Comparison of ENCODE assay signal across 18 cellular contexts in the genomic region with DNA sequence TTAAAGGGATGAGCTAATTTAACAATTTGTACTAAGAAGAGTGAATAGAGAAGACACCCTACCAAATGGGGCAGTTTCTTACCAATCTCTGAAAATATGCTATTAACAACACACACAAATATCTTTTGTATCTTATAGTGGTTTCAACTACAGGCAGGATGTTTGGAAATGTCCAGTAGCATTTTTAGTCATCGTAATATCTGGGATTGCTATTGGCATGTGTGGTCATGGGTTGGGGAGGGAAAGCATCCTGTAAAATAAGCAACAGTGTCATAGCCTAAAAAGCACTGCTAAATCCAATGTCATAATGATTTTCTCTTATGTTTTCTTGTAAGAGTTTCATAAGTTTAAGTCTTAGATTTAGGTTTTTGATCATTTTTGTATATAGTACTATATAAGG. TPM values are rescaled to one million over a fixed set of nuclear protein-coding genes. Genes with fewer than 3 reads are reported as not detected.
DNase-seq lines count a peak whose midpoint lies in the region; ATAC-seq and TF ChIP-seq lines count a peak whose summit lies in the region.
"Had no signal": no experiment of that assay in that cellular context is flagged by ENCODE, and none has a peak within 500 bp of the region (broad histone marks: within the 10 kb centered on the region; RNA-seq: fewer than 3 reads in every experiment).

No MANE protein-coding gene starts in this region.

- H2BK15ac ChIP-seq in mesenchymal stem cell (ENCODE audit: low read depth, poor library complexity, severe bottlenecking), result no peak overlapping the region

- H3K9ac ChIP-seq in mesenchymal stem cell (ENCODE audit: low read length), result no peak overlapping the region
- H3K9ac ChIP-seq: BLaER1 had no signal

- H3K27ac ChIP-seq in mesenchymal stem cell (ENCODE audit: low read length, poor library complexity, severe bottlenecking), result no peak overlapping the region
- H3K27ac ChIP-seq: BLaER1, C4-2B had no signal

- no peak overlapping the region for H4K8ac ChIP-seq in mesenchymal stem cell (ENCODE audit: low read length)

- H2AFZ ChIP-seq in mesenchymal stem cell (ENCODE audit: low read depth, low read length), result no peak overlapping the region
- H2AFZ ChIP-seq: GM23338 had no signal

- H3K79me1 ChIP-seq in mesenchymal stem cell (replicated peaks; ENCODE audit: low read length, poor library complexity, severe bottlenecking), result no peaks in the 10 kb centered on the region

- no peak for TF ChIP-seq CTCF in fibroblast of villous mesenchyme (IDR thresholded peaks at IDR 0.05; ENCODE audit: insufficient read depth, low read depth, low read length)

- H3K27me3 ChIP-seq in mesenchymal stem cell (ENCODE audit: control insufficient read depth in 1 of 2, insufficient read depth in 1 of 2, low read length in 2 of 2), result no peaks in the 10 kb centered on the region
- H3K27me3 ChIP-seq: BLaER1 had no signal

- no peak overlapping the region for H2BK12ac ChIP-seq in mesenchymal stem cell (ENCODE audit: low read length in 2 of 2)

- H3K9me3 ChIP-seq in mesenchymal stem cell (ENCODE audit: control insufficient read depth, low read length), result no peaks in the 10 kb centered on the region
- H3K9me3 ChIP-seq: HAP-1 had no signal

- no peak overlapping the region for H2BK5ac ChIP-seq in mesenchymal stem cell (ENCODE audit: low read depth, low read length, poor library complexity, severe bottlenecking)

- WGBS in mesenchymal stem cell, result 50% methylated on average over 1 of the region's 1 CpG

- H2AK5ac ChIP-seq in mesenchymal stem cell (ENCODE audit: low read length, severe bottlenecking), result no peak overlapping the region

- H3K36me3 ChIP-seq in mesenchymal stem cell (ENCODE audit: control insufficient read depth in 1 of 2, insufficient read depth in 2 of 2, low read depth in 1 of 2, low read length in 2 of 2), result no peaks in the 10 kb centered on the region
- H3K36me3 ChIP-seq: BLaER1, HAP-1 had no signal

- no peak overlapping the region for H3K14ac ChIP-seq in mesenchymal stem cell (ENCODE audit: low read length in 2 of 2)

- H3K4ac ChIP-seq in mesenchymal stem cell (ENCODE audit: low read depth in 1 of 2, low read length in 2 of 2), result no peak overlapping the region

- H3K4me1 ChIP-seq in mesenchymal stem cell (ENCODE audit: control insufficient read depth, insufficient read depth, low read depth, low read length), result no peaks in the 10 kb centered on the region

- DNase-seq in EL (peak; percentile 11), fibroblast of villous mesenchyme (ENCODE audit: low read depth) (peak; percentile 35), mesenchymal stem cell (peak; percentile 53), germinal center (ENCODE audit: low spot score) (no peak), hypothalamus (lab: John Stamatoyannopoulos, UW) (no peak)
- DNase-seq: CD4-positive, CD25-positive, alpha-beta regulatory T cell; CD8-positive, alpha-beta T cell; DMS 273 treated with DMSO at 0.1 percent for 48 hours; DMS79; HFFc6 had no signal

- H4K91ac ChIP-seq in mesenchymal stem cell (ENCODE audit: low read length), result no peak overlapping the region

- no peak for ATAC-seq in GM19324 (IDR thresholded peaks at IDR 0.05; ENCODE audit: low FRiP score, unreplicated experiment)
- ATAC-seq in HG03565 (IDR thresholded peaks at IDR 0.05; ENCODE audit: unreplicated experiment), result no peak
- ATAC-seq: CD8-positive, alpha-beta T cell; GM23338 had no signal

- H2BK120ac ChIP-seq in mesenchymal stem cell (ENCODE audit: low read depth, low read length), result no peak overlapping the region

- H3K4me2 ChIP-seq in mesenchymal stem cell (ENCODE audit: low read length, poor library complexity, severe bottlenecking), result no peak overlapping the region
- H3K4me2 ChIP-seq: BLaER1, GM23338 had no signal

- no peak overlapping the region for H3K18ac ChIP-seq in mesenchymal stem cell (ENCODE audit: low read depth in 1 of 2, low read length in 2 of 2)

- no peak overlapping the region for H3K4me3 ChIP-seq in fibroblast of villous mesenchyme (ENCODE audit: low read depth, low read length)
- H3K4me3 ChIP-seq in mesenchymal stem cell (ENCODE audit: insufficient read depth in 1 of 2, low read depth in 1 of 2, low read length in 2 of 2), result no peak overlapping the region
- H3K4me3 ChIP-seq: BLaER1, GM23338, HAP-1 had no signal

- no peak overlapping the region for H3K23ac ChIP-seq in mesenchymal stem cell (ENCODE audit: low read length in 2 of 2)

RNA-seq across cellular contexts. Expression of a gene that starts 29.3 kb away (rescaled TPM):
- total RNA-seq in fibroblast of villous mesenchyme, result 2.2 and 3.5 TPM in 2 replicates
- polyA plus RNA-seq in mesenchymal stem cell (2013, experiment 1 of 2), result 1.1 TPM
- polyA plus RNA-seq in mesenchymal stem cell (2013, experiment 2 of 2), result 1.4 TPM
- total RNA-seq: A673, B cell had no signal

Comparison
In these comparisons a context has a peak if more than half of its experiments do, and no peak if none do; other contexts are left out.
1. DNase-seq: peak in EL (single experiment), fibroblast of villous mesenchyme (single experiment) and mesenchymal stem cell (single experiment); none in germinal center (single experiment) and hypothalamus (0 of 51).